In genomic region chr5:91906027-91906426, GRCh38 we compare ENCODE assay signal across 29 cellular contexts.
"Had no signal": no experiment of that assay in that cellular context is flagged by ENCODE, and none has a peak within 500 bp of the region (broad histone marks: within the 10 kb centered on the region; RNA-seq: fewer than 3 reads in every experiment).

No MANE protein-coding gene starts in this region.

- H3K27ac ChIP-seq: colonic mucosa, epithelial cell of prostate, esophagus squamous epithelium, gastrocnemius medialis, heart right ventricle, left lung, lower lobe of right lung had no signal

- H3K36me3 Mint-ChIP-seq: immature natural killer cell, mesothelial cell of epicardium, naive B cell had no signal

- H3K27me3 ChIP-seq: colonic mucosa, esophagus squamous epithelium, gastrocnemius medialis, heart right ventricle, left lung had no signal

- H3K27me3 Mint-ChIP-seq: dendritic cell treated with granulocyte-macrophage colony-stimulating factor and Interleukin-4, amounts not matched to agents 40 ng/mL and 50 ng/mL, for 4 days; effector memory CD8-positive, alpha-beta T cell; naive B cell had no signal

- H3K9me3 Mint-ChIP-seq: dendritic cell treated with granulocyte-macrophage colony-stimulating factor and Interleukin-4, amounts not matched to agents 40 ng/mL and 50 ng/mL, for 4 days; endodermal cell; mesothelial cell of epicardium had no signal

- H3K4me3 Mint-ChIP-seq: dendritic cell treated with granulocyte-macrophage colony-stimulating factor and Interleukin-4, amounts not matched to agents 40 ng/mL and 50 ng/mL, for 4 days; effector memory CD8-positive, alpha-beta T cell; endodermal cell; immature natural killer cell; mesothelial cell of epicardium; naive B cell had no signal

- H3K4me1 ChIP-seq: colonic mucosa, esophagus squamous epithelium, gastrocnemius medialis, heart right ventricle, left lung, lower lobe of right lung had no signal

- H3K9me3 ChIP-seq: colonic mucosa, esophagus squamous epithelium, gastrocnemius medialis, heart right ventricle, left lung, lower lobe of right lung, mucosa of descending colon had no signal

- H3K4me3 ChIP-seq: colonic mucosa, esophagus squamous epithelium, gastrocnemius medialis, heart right ventricle, left lung, lower lobe of right lung, mucosa of descending colon had no signal

- H3K4me1 Mint-ChIP-seq: immature natural killer cell, mesothelial cell of epicardium, naive B cell had no signal

- DNase-seq: colonic mucosa; cortex of kidney; effector CD8-positive, alpha-beta T cell; effector memory CD8-positive, alpha-beta T cell; endodermal cell; erythroblast; esophagus squamous epithelium; foreskin fibroblast; foreskin melanocyte; gastrocnemius medialis; glutamatergic neuron; head of caudate nucleus; heart right ventricle; hypothalamus; immature natural killer cell; islet precursor cell; kidney; kidney glomerular epithelial cell; left cardiac atrium; left lung; left ventricle myocardium superior; lower lobe of right lung; mesenchymal stem cell; mucosa of descending colon; naive B cell had no signal

- ATAC-seq: effector memory CD8-positive, alpha-beta T cell; esophagus mucosa; gastrocnemius medialis; heart right ventricle; left cardiac atrium; left lung; left ventricle myocardium superior; lower lobe of right lung; mucosa of descending colon had no signal

- H3K27ac Mint-ChIP-seq: dendritic cell treated with granulocyte-macrophage colony-stimulating factor and Interleukin-4, amounts not matched to agents 40 ng/mL and 50 ng/mL, for 4 days; effector memory CD8-positive, alpha-beta T cell; endodermal cell; immature natural killer cell; mesothelial cell of epicardium; naive B cell had no signal

- H3K36me3 ChIP-seq: colonic mucosa, esophagus squamous epithelium, gastrocnemius medialis, heart right ventricle, left lung, lower lobe of right lung had no signal
